ENCODE assay signal across 9 cellular contexts in the genomic region with DNA sequence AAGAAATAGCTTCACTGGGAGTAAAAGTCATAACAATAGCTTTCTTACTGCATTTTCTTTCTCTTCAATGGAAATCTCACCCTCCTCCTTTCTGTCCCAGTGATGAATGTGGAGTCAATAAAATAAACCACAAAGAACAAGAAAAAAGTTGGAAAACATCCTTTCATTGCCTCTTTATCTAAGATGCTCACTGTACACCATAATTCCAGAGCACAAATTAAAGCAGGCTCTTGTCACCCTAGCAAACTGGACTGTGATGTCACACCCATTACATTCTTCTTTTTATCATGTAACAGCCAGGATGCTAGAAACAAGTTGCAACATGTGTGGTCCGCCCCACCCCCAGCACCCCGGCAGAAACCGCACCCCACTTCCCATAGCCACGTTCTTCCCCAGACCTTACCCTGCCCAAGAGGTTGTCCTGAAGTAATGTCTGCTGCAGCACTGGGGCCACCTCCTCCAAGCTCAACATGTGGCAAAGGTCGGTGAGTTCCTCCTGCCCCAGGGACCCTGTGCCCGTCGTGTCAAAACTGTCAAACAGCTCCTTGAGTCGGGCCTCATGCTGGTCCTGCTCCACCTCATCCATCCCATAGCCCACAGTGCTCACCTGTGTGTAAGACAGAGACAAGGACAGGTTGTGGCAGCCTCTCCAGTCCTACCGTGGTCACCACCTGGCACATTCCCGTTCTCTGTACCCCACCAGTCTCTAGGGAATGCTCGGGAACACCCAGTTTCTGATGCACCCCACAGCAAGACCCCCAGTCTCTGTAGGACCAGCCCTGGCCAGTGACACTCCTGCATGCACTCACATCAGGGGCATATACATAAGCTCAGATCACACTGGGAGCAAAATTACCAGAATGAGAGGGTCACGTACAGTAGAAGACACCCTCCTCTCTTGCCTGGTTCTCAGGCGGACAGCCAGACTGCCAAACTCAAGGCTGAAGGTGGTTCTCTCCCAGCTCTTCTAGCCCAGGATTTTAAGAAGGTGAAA. TPM values are rescaled to one million over a fixed set of nuclear protein-coding genes. Genes with fewer than 3 reads are reported as not detected.
A peak's percentile ranks its signal among the peaks of the same experiment; 100 is the strongest.
DNase-seq lines count a peak whose midpoint lies in the region; ATAC-seq lines count a peak whose summit lies in the region.
"Had no signal": no experiment of that assay in that cellular context is flagged by ENCODE, and none has a peak within 500 bp of the region (broad histone marks: within the 10 kb centered on the region; RNA-seq: fewer than 3 reads in every experiment).

No MANE protein-coding gene starts in this region.

- CTCF ChIA-PET in activated CD4-positive, alpha-beta T cell treated with anti-CD3 and anti-CD28 coated beads for 36 hours (lab: Charles Lee) = interaction anchor here (0.8 to 3.3 kb wide), 7 partner anchors 9 to 48 kb away, joined by 3 to 21 read pairs (median 5); partner anchors contain the start of gene NIN

- POLR2A ChIA-PET in activated CD4-positive, alpha-beta T cell treated with anti-CD3 and anti-CD28 coated beads for 36 hours (lab: Charles Lee) = interaction anchor here (1.3 kb wide), 1 partner anchor 8 kb away, joined by 10 read pairs; the partner anchor contains the start of gene NIN

- peak overlapping the region; percentile 42 for H3K27ac ChIP-seq in epithelial cell of prostate
- no peak overlapping the region for H3K27ac ChIP-seq in SJCRH30
- H3K27ac ChIP-seq: 22Rv1 had no signal

- no peaks in the 10 kb centered on the region for H3K27me3 ChIP-seq in SJCRH30

- H3K27ac Mint-ChIP-seq in activated CD4-positive, alpha-beta T cell treated with anti-CD3 and anti-CD28 coated beads for 36 hours = peak overlapping the region; percentile 82
- H3K27ac Mint-ChIP-seq in stimulated activated naive CD8-positive, alpha-beta T cell treated with anti-CD3 and anti-CD28 coated beads, Interleukin-15, amount 100 ng/mL, for 72 hours = peak overlapping the region; percentile 93 to 96

- peak overlapping the region; percentile 64 for H3K4me3 Mint-ChIP-seq in activated CD4-positive, alpha-beta T cell treated with anti-CD3 and anti-CD28 coated beads for 36 hours
- H3K4me3 Mint-ChIP-seq in stimulated activated naive CD8-positive, alpha-beta T cell treated with anti-CD3 and anti-CD28 coated beads, Interleukin-15, amount 100 ng/mL, for 72 hours = peak overlapping the region; percentile 77 to 86

- H3K36me3 ChIP-seq in SJCRH30 = no peaks in the 10 kb centered on the region

- intact Hi-C loops in activated CD4-positive, alpha-beta T cell treated with anti-CD3 and anti-CD28 coated beads for 36 hours (cut with DNase I, micrococcal nuclease) = loop anchor here (1.0 to 10.0 kb wide), 6 partner anchors 9 to 1137 kb away; partner anchors contain the start of gene POLE2 (in 1 of the 2)

- peaks cover 31% of the 10 kb centered on the region for H3K36me3 Mint-ChIP-seq in activated CD4-positive, alpha-beta T cell treated with anti-CD3 and anti-CD28 coated beads for 36 hours (ENCODE audit: low read depth)

- H3K9me3 Mint-ChIP-seq in activated CD4-positive, alpha-beta T cell treated with anti-CD3 and anti-CD28 coated beads for 36 hours (ENCODE audit: low read depth) = no peaks in the 10 kb centered on the region
- H3K9me3 Mint-ChIP-seq in stimulated activated naive CD8-positive, alpha-beta T cell treated with anti-CD3 and anti-CD28 coated beads, Interleukin-15, amount 100 ng/mL, for 72 hours = peaks cover 0 to 4% of the 10 kb centered on the region in 2 donors

- peaks cover 80% of the 10 kb centered on the region for H3K4me1 Mint-ChIP-seq in activated CD4-positive, alpha-beta T cell treated with anti-CD3 and anti-CD28 coated beads for 36 hours
- H3K4me1 Mint-ChIP-seq in stimulated activated naive CD8-positive, alpha-beta T cell treated with anti-CD3 and anti-CD28 coated beads, Interleukin-15, amount 100 ng/mL, for 72 hours = peaks cover 87% of the 10 kb centered on the region

- no peaks in the 10 kb centered on the region for H3K9me3 ChIP-seq in SJCRH30 (replicated peaks)

- peaks cover 7% of the 10 kb centered on the region for H3K4me1 ChIP-seq in SJCRH30

- peak; percentile 71 for DNase-seq in activated CD4-positive, alpha-beta T cell treated with anti-CD3 and anti-CD28 coated beads for 36 hours
- DNase-seq in activated CD4-positive, alpha-beta T cell treated with anti-CD3 and anti-CD28 coated beads for 1 hour = no peak
- DNase-seq in UCSD-AML1 (lab: John Stamatoyannopoulos, UW; ENCODE audit: unreplicated experiment) (peak; percentile 76), epithelial cell of prostate (ENCODE audit: low read depth, low spot score) (no peak), globus pallidus (ENCODE audit: low spot score) (no peak), SJCRH30 (no peak)
- DNase-seq in stimulated activated naive CD8-positive, alpha-beta T cell treated with anti-CD3 and anti-CD28 coated beads, Interleukin-15, amount 100 ng/mL, for 72 hours = peak; percentile 32 to 67

- no peak overlapping the region for H3K4me3 ChIP-seq in SJCRH30

- peak; percentile 39 for ATAC-seq in activated CD4-positive, alpha-beta T cell treated with anti-CD3 and anti-CD28 coated beads for 36 hours
- peak; percentile 76 for ATAC-seq in stimulated activated naive CD8-positive, alpha-beta T cell treated with anti-CD3 and anti-CD28 coated beads, Interleukin-15, amount 100 ng/mL, for 72 hours
- no peak for ATAC-seq in GM18870 (IDR thresholded peaks at IDR 0.05; ENCODE audit: unreplicated experiment)

- no peaks in the 10 kb centered on the region for H3K27me3 Mint-ChIP-seq in activated CD4-positive, alpha-beta T cell treated with anti-CD3 and anti-CD28 coated beads for 36 hours
- H3K27me3 Mint-ChIP-seq in stimulated activated naive CD8-positive, alpha-beta T cell treated with anti-CD3 and anti-CD28 coated beads, Interleukin-15, amount 100 ng/mL, for 72 hours = no peaks in the 10 kb centered on the region

RNA-seq across cellular contexts. Expression of gene NIN, which starts 9.2 kb away (rescaled TPM):
- 10 to 100 TPM; 47.5 to 53.8 TPM for total RNA-seq in activated CD4-positive, alpha-beta T cell treated with anti-CD3 and anti-CD28 coated beads for 36 hours
- total RNA-seq in SJCRH30 (2014; rRNA removed; shearing (Covaris generic)) = 28.8 and 34.3 TPM in 2 replicates

RNA-seq across cellular contexts. Expression of gene ABHD12B, which starts 50.1 kb away (rescaled TPM):
- total RNA-seq in activated CD4-positive, alpha-beta T cell treated with anti-CD3 and anti-CD28 coated beads for 36 hours = not detected
- total RNA-seq in SJCRH30 (2014; rRNA removed; shearing (Covaris generic)) = not detected in 2 replicates

Comparison
In these comparisons a context has a peak if more than half of its experiments do, and no peak if none do; other contexts are left out.
1. DNase-seq: peak in activated CD4-positive, alpha-beta T cell treated with anti-CD3 and anti-CD28 coated beads for 36 hours (single experiment), UCSD-AML1 (single experiment) and stimulated activated naive CD8-positive, alpha-beta T cell treated with anti-CD3 and anti-CD28 coated beads, Interleukin-15, amount 100 ng/mL, for 72 hours (2 of 2); none in activated CD4-positive, alpha-beta T cell treated with anti-CD3 and anti-CD28 coated beads for 1 hour (single experiment), epithelial cell of prostate (single experiment), globus pallidus (single experiment) and SJCRH30 (0 of 2).